Comparison of ENCODE assay signal across 23 cellular contexts in genomic region chr2:233810385-233810784, GRCh38. TPM values are rescaled to one million over a fixed set of nuclear protein-coding genes. Genes with fewer than 3 reads are reported as not detected.
"Had no signal": no experiment of that assay in that cellular context is flagged by ENCODE, and none has a peak within 500 bp of the region (broad histone marks: within the 10 kb centered on the region; RNA-seq: fewer than 3 reads in every experiment).

No MANE protein-coding gene starts in this region.

- DNase-seq: activated CD4-positive, alpha-beta T cell treated with anti-CD3 and anti-CD28 coated beads for 4 hours; activated CD8-positive, alpha-beta T cell treated with anti-CD3 and anti-CD28 coated beads for 36 hours; activated T-cell treated with anti-CD3 and anti-CD28 coated beads, Interleukin-2, amount 50 U/mL, for 4 hours; effector CD4-positive, alpha-beta T cell; erythroblast; foreskin fibroblast; heart right ventricle; left colon; naive B cell; stimulated activated CD4-positive, alpha-beta T cell treated with anti-CD3 and anti-CD28 coated beads, Interleukin-4, amount 100 ng/mL, for 24 hours; stimulated activated naive CD4-positive, alpha-beta T cell treated with Interleukin-2 at 50 U/mL for 16 hours had no signal

- H3K9me3 ChIP-seq: heart right ventricle, prostate gland had no signal

- ATAC-seq: activated CD8-positive, alpha-beta T cell treated with anti-CD3 and anti-CD28 coated beads for 36 hours; activated T-cell treated with anti-CD3 and anti-CD28 coated beads, Interleukin-2, amount 50 U/mL, for 4 hours; heart right ventricle; left colon; SK-N-SH treated with all-trans-retinoic acid at 6 μM for 48 hours had no signal

- H3K4me1 ChIP-seq: heart right ventricle, prostate gland had no signal

- H3K27ac ChIP-seq: heart right ventricle, prostate gland, VCaP had no signal

- H3K4me3 ChIP-seq: heart right ventricle, lung, prostate gland had no signal

- H3K36me3 ChIP-seq: heart right ventricle, prostate gland had no signal

RNA-seq across cellular contexts. Expression of gene MROH2A, which starts 32.3 kb away (rescaled TPM):
- total RNA-seq: activated CD8-positive, alpha-beta T cell treated with anti-CD3 and anti-CD28 coated beads for 36 hours; activated T-cell treated with anti-CD3 and anti-CD28 coated beads, Interleukin-2, amount 50 U/mL, for 4 hours; activated T-helper 2 cell treated with anti-CD3 and anti-CD28 coated beads, Interferon-gamma antibody, Interleukin-2, Interleukin-4, amounts not matched to agents 10 μg/mL and 5 μg/mL and 100 μg/mL, durations not matched to agents 14 hours and 24 hours and 36 hours; aorta; cardiac septum; chondrocyte; fibroblast of lung; heart right ventricle; mesenteric fat pad; osteoblast; subcutaneous adipose tissue had no signal
- polyA plus RNA-seq: aorta, fibroblast of lung, heart right ventricle, lung had no signal

RNA-seq across cellular contexts. Expression of gene HJURP, which starts 44.0 kb away (rescaled TPM):
- total RNA-seq: cardiac septum had no signal
- polyA plus RNA-seq: aorta had no signal

RNA-seq across cellular contexts. Expression of gene UGT1A1, which starts 50.3 kb away (rescaled TPM):
- total RNA-seq: activated CD8-positive, alpha-beta T cell treated with anti-CD3 and anti-CD28 coated beads for 36 hours; activated T-cell treated with anti-CD3 and anti-CD28 coated beads, Interleukin-2, amount 50 U/mL, for 4 hours; activated T-helper 2 cell treated with anti-CD3 and anti-CD28 coated beads, Interferon-gamma antibody, Interleukin-2, Interleukin-4, amounts not matched to agents 10 μg/mL and 5 μg/mL and 100 μg/mL, durations not matched to agents 14 hours and 24 hours and 36 hours; aorta; cardiac septum; chondrocyte; fibroblast of lung; heart right ventricle; osteoblast; subcutaneous adipose tissue had no signal
- polyA plus RNA-seq: fibroblast of lung, heart right ventricle had no signal
